In genomic region chr1:6624712-6625578, GRCh38 we compare ENCODE assay signal across 8 cellular contexts. TPM values are rescaled to one million over a fixed set of nuclear protein-coding genes. Genes with fewer than 3 reads are reported as not detected.
DNase-seq lines count a peak whose midpoint lies in the region; ATAC-seq lines count a peak whose summit lies in the region.

A gene with protein sequence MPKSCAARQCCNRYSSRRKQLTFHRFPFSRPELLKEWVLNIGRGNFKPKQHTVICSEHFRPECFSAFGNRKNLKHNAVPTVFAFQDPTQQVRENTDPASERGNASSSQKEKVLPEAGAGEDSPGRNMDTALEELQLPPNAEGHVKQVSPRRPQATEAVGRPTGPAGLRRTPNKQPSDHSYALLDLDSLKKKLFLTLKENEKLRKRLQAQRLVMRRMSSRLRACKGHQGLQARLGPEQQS (plus strand): TSS chr1:6624868. CDS start chr1:6625219, 351 bp downstream.

- H3K9me3 Mint-ChIP-seq in CD8-positive, alpha-beta memory T cell: no peaks in the 10 kb centered on the region

- ATAC-seq in GM19395 (IDR thresholded peaks at IDR 0.05; ENCODE audit: unreplicated experiment) (peak; percentile 71), HG03571 (IDR thresholded peaks at IDR 0.05; ENCODE audit: unreplicated experiment) (peak; percentile 72)

- H3K9ac ChIP-seq in NT2/D1 (ENCODE audit: insufficient read length, low read depth): peak within 1 kb of the TSS; percentile 77

- no peaks in the 10 kb centered on the region for H3K9me3 ChIP-seq in CD8-positive, alpha-beta memory T cell (ENCODE audit: low read length)
- H3K9me3 ChIP-seq in NT2/D1 (ENCODE audit: insufficient read depth, low read length) (no peaks in the 10 kb centered on the region), mononuclear cell (ENCODE audit: low read depth, low read length) (no peaks in the 10 kb centered on the region)

- peak within 1 kb of the TSS; percentile 69 for H3K4me3 ChIP-seq in CD8-positive, alpha-beta memory T cell (ENCODE audit: low read length)
- H3K4me3 ChIP-seq in NT2/D1 (ENCODE audit: insufficient read length, low read depth) (peak within 1 kb of the TSS; percentile 64), mononuclear cell (ENCODE audit: low read length) (peak within 1 kb of the TSS; percentile 70)

- peaks cover 6% of the 10 kb centered on the region for H3K36me3 ChIP-seq in CD8-positive, alpha-beta memory T cell (ENCODE audit: insufficient read depth, low read length)
- peaks cover 66% of the 10 kb centered on the region for H3K36me3 ChIP-seq in NT2/D1 (ENCODE audit: insufficient read depth, insufficient read length, low read length)

- POLR2A ChIA-PET in CD8-positive, alpha-beta memory T cell (lab: Charles Lee): interaction anchor here (0.6 to 1.4 kb wide), 2 partner anchors 21 to 25 kb away, joined by 4 to 5 read pairs; no protein-coding TSS in a partner anchor

- peak within 1 kb of the TSS; percentile 85 to 96 (median 91) for H3K4me3 Mint-ChIP-seq in CD8-positive, alpha-beta memory T cell

- H3K4me1 Mint-ChIP-seq in CD8-positive, alpha-beta memory T cell: peaks cover 26 to 38% (median 26%) of the 10 kb centered on the region in 3 donors

- CTCF ChIA-PET in CD8-positive, alpha-beta memory T cell (lab: Charles Lee): interaction anchor here (1.5 to 1.8 kb wide), 3 partner anchors 10 to 70 kb away, joined by 4 to 7 read pairs (median 7); partner anchors contain the start of genes NOL9 and TAS1R1

- no peaks in the 10 kb centered on the region for H3K27me3 ChIP-seq in CD8-positive, alpha-beta memory T cell (ENCODE audit: insufficient read depth, low read length, poor library complexity, severe bottlenecking)
- H3K27me3 ChIP-seq in NT2/D1 (ENCODE audit: insufficient read depth, insufficient read length) (no peaks in the 10 kb centered on the region), mononuclear cell (ENCODE audit: insufficient read depth, low read length) (no peaks in the 10 kb centered on the region)

- peak within 1 kb of the TSS; percentile 76 to 96 (median 90) for H3K27ac Mint-ChIP-seq in CD8-positive, alpha-beta memory T cell

- H3K27ac ChIP-seq in CD8-positive, alpha-beta memory T cell (ENCODE audit: low read depth, low read length): peak within 1 kb of the TSS; percentile 64

- peaks cover 3 to 54% (median 10%) of the 10 kb centered on the region in 3 donors for H3K36me3 Mint-ChIP-seq in CD8-positive, alpha-beta memory T cell

- peak; percentile 82 to 93 (median 85) for DNase-seq in CD8-positive, alpha-beta memory T cell
- peak; percentile 59 for DNase-seq in NT2/D1 (ENCODE audit: low read depth, low spot score)
- peak; percentile 95 for DNase-seq in activated CD8-positive, alpha-beta memory T cell treated with anti-CD3 and anti-CD28 coated beads, Interleukin-2, amount 50 U/mL, for 48 hours
- peak; percentile 93 for DNase-seq in epidermal melanocyte (ENCODE audit: insufficient read length, low spot score)
- DNase-seq in stimulated activated CD8-positive, alpha-beta memory T cell treated with anti-CD3 and anti-CD28 coated beads, Interleukin-4, amount 100 ng/mL, for 1 hour (ENCODE audit: low read depth in 2 of 2, low spot score in 1 of 2): peak; percentile 79 to 80

- peaks cover 20% of the 10 kb centered on the region for H3K4me1 ChIP-seq in CD8-positive, alpha-beta memory T cell (ENCODE audit: insufficient read depth, low read length)
- no peaks in the 10 kb centered on the region for H3K4me1 ChIP-seq in NT2/D1 (ENCODE audit: insufficient read depth, insufficient read length)
- peaks cover 18% of the 10 kb centered on the region for H3K4me1 ChIP-seq in mononuclear cell (ENCODE audit: insufficient read depth, low read length)

- no peaks in the 10 kb centered on the region for H3K27me3 Mint-ChIP-seq in CD8-positive, alpha-beta memory T cell

RNA-seq across cellular contexts. Expression of the gene that starts here (rescaled TPM):
- 10 to 100 TPM; 18.3 to 20.6 TPM for total RNA-seq in CD8-positive, alpha-beta memory T cell
- polyA plus RNA-seq in CD8-positive, alpha-beta memory T cell: 24.0 TPM
- total RNA-seq in mononuclear cell: 7.6 TPM

Comparison
In these comparisons a context has a peak if more than half of its experiments do, and no peak if none do; other contexts are left out.
1. Peak in every context shown above with its lines: DNase-seq, ATAC-seq, H3K4me3 ChIP-seq and H3K27ac ChIP-seq.